Comparison of ENCODE assay signal across 8 cellular contexts in the genomic region with DNA sequence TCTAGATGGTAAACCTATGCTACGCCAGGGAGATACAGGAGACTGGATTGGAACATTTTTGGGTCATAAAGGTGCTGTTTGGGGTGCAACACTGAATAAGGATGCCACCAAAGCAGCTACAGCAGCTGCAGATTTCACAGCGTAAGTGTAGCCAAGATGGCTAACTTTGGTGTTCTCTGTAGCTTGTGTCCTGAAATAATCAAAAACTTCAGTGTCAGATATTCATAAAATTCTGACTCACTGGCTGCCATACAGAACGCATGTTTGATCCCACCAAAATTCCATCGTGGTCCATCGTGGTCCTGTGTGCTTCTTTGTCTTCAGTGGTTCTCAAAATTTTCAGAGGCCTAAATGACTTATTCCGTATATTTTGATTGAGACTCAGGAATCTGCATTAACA. TPM values are rescaled to one million over a fixed set of nuclear protein-coding genes. Genes with fewer than 3 reads are reported as not detected.
A peak's percentile ranks its signal among the peaks of the same experiment; 100 is the strongest.
DNase-seq lines count a peak whose midpoint lies in the region; TF ChIP-seq lines count a peak whose summit lies in the region.

No MANE protein-coding gene starts in this region.

- H3K36me3 Mint-ChIP-seq in activated CD4-positive, alpha-beta T cell treated with anti-CD3 and anti-CD28 coated beads, Interleukin-2, amount 10 ng/mL, durations not matched to agents 7 days and 5 days (ENCODE audit: low read depth), result peaks cover 28% of the 10 kb centered on the region
- peaks cover 42% of the 10 kb centered on the region for H3K36me3 Mint-ChIP-seq in activated naive CD8-positive, alpha-beta T cell treated with anti-CD3 and anti-CD28 coated beads for 36 hours

- H3K4me1 ChIP-seq in thymus (ENCODE audit: control insufficient read depth, insufficient read depth, low read length), result peaks cover 8% of the 10 kb centered on the region

- H3K4me3 ChIP-seq in kidney epithelial cell (ENCODE audit: low read depth, low read length) (peak overlapping the region; percentile 89), thymus (ENCODE audit: low read length) (peak overlapping the region; percentile 84)

- 87% methylated on average over 6 of the region's 6 CpGs for WGBS in thymus

- no peaks in the 10 kb centered on the region for H3K9me3 Mint-ChIP-seq in activated CD4-positive, alpha-beta T cell treated with anti-CD3 and anti-CD28 coated beads, Interleukin-2, amount 10 ng/mL, durations not matched to agents 7 days and 5 days
- no peaks in the 10 kb centered on the region for H3K9me3 Mint-ChIP-seq in activated naive CD8-positive, alpha-beta T cell treated with anti-CD3 and anti-CD28 coated beads for 36 hours

- H3K27ac ChIP-seq in thymus (ENCODE audit: low read depth), result no peak overlapping the region

- H3K27ac Mint-ChIP-seq in activated CD4-positive, alpha-beta T cell treated with anti-CD3 and anti-CD28 coated beads, Interleukin-2, amount 10 ng/mL, durations not matched to agents 7 days and 5 days, result peak overlapping the region; percentile 100
- peak overlapping the region; percentile 47 for H3K27ac Mint-ChIP-seq in activated naive CD8-positive, alpha-beta T cell treated with anti-CD3 and anti-CD28 coated beads for 36 hours

- no peaks in the 10 kb centered on the region for H3K27me3 Mint-ChIP-seq in activated CD4-positive, alpha-beta T cell treated with anti-CD3 and anti-CD28 coated beads, Interleukin-2, amount 10 ng/mL, durations not matched to agents 7 days and 5 days
- H3K27me3 Mint-ChIP-seq in activated naive CD8-positive, alpha-beta T cell treated with anti-CD3 and anti-CD28 coated beads for 36 hours, result peaks cover 3% of the 10 kb centered on the region

- POLR2A ChIA-PET in activated CD4-positive, alpha-beta T cell treated with anti-CD3 and anti-CD28 coated beads, Interleukin-2, amount 10 ng/mL, durations not matched to agents 7 days and 5 days (lab: Charles Lee), result no interaction called here

- H3K36me3 ChIP-seq in kidney epithelial cell (ENCODE audit: control insufficient read depth, insufficient read depth, low read length), result no peaks in the 10 kb centered on the region
- H3K36me3 ChIP-seq in thymus (ENCODE audit: control insufficient read depth, insufficient read depth), result peaks cover 11% of the 10 kb centered on the region

- no peak for DNase-seq in activated CD4-positive, alpha-beta T cell treated with anti-CD3 and anti-CD28 coated beads, Interleukin-2, amount 10 ng/mL, durations not matched to agents 7 days and 5 days
- DNase-seq in activated CD4-positive, alpha-beta T cell treated with anti-CD3 and anti-CD28 coated beads, Interleukin-2, amount 50 U/mL, for 48 hours, result no peak
- DNase-seq in activated naive CD8-positive, alpha-beta T cell treated with anti-CD3 and anti-CD28 coated beads for 36 hours, result no peak
- no peak for DNase-seq in kidney epithelial cell (ENCODE audit: low read depth)
- DNase-seq in anterior cingulate cortex (lab: John Stamatoyannopoulos, UW), result no peak
- DNase-seq in HuH-7.5 (ENCODE audit: low spot score), result no peak
- DNase-seq in inferior parietal cortex (ENCODE audit: extremely low spot score), result no peak

- CTCF ChIA-PET in activated CD4-positive, alpha-beta T cell treated with anti-CD3 and anti-CD28 coated beads, Interleukin-2, amount 10 ng/mL, durations not matched to agents 7 days and 5 days (lab: Charles Lee), result interaction anchor here (1.3 to 1.5 kb wide), 4 partner anchors 9 to 16 kb away, joined by 4 to 6 read pairs (median 5); no protein-coding TSS in a partner anchor

- H3K27me3 ChIP-seq in kidney epithelial cell (ENCODE audit: control insufficient read depth, insufficient read depth, low read length) (no peaks in the 10 kb centered on the region), thymus (ENCODE audit: control insufficient read depth, insufficient read depth) (no peaks in the 10 kb centered on the region)

- TF ChIP-seq CTCF in kidney epithelial cell (IDR thresholded peaks at IDR 0.05; ENCODE audit: insufficient read depth, low read length, poor library complexity, severe bottlenecking), result no peak

- peaks cover 56% of the 10 kb centered on the region for H3K4me1 Mint-ChIP-seq in activated CD4-positive, alpha-beta T cell treated with anti-CD3 and anti-CD28 coated beads, Interleukin-2, amount 10 ng/mL, durations not matched to agents 7 days and 5 days
- H3K4me1 Mint-ChIP-seq in activated naive CD8-positive, alpha-beta T cell treated with anti-CD3 and anti-CD28 coated beads for 36 hours, result peaks cover 46% of the 10 kb centered on the region

- peak overlapping the region; percentile 98 for H3K4me3 Mint-ChIP-seq in activated CD4-positive, alpha-beta T cell treated with anti-CD3 and anti-CD28 coated beads, Interleukin-2, amount 10 ng/mL, durations not matched to agents 7 days and 5 days
- peak overlapping the region; percentile 94 for H3K4me3 Mint-ChIP-seq in activated naive CD8-positive, alpha-beta T cell treated with anti-CD3 and anti-CD28 coated beads for 36 hours

- no peaks in the 10 kb centered on the region for H3K9me3 ChIP-seq in thymus (ENCODE audit: control insufficient read depth)

RNA-seq across cellular contexts. Expression of a gene that starts 1.3 kb away (rescaled TPM):
- total RNA-seq in activated CD4-positive, alpha-beta T cell treated with anti-CD3 and anti-CD28 coated beads, Interleukin-2, amount 10 ng/mL, durations not matched to agents 7 days and 5 days, result 10 to 100 TPM; 78.6 to 80.2 TPM
- total RNA-seq in activated naive CD8-positive, alpha-beta T cell treated with anti-CD3 and anti-CD28 coated beads for 36 hours, result 100 to 1,000 TPM; 184 to 192 TPM
- 167 and 188 TPM in 2 replicates for total RNA-seq in kidney epithelial cell
- polyA plus RNA-seq in thymus, result 121 TPM

RNA-seq across cellular contexts. Expression of a gene that starts 27.6 kb away (rescaled TPM):
- total RNA-seq in activated CD4-positive, alpha-beta T cell treated with anti-CD3 and anti-CD28 coated beads, Interleukin-2, amount 10 ng/mL, durations not matched to agents 7 days and 5 days, result 10 to 100 TPM; 31.3 to 35.1 TPM
- 10 to 100 TPM; 28.3 to 34.0 TPM for total RNA-seq in activated naive CD8-positive, alpha-beta T cell treated with anti-CD3 and anti-CD28 coated beads for 36 hours
- 37.1 and 39.3 TPM in 2 replicates for total RNA-seq in kidney epithelial cell
- 25.7 TPM for polyA plus RNA-seq in thymus
